ENCODE assay signal across 10 cellular contexts in genomic region chr6:143744593-143745151, GRCh38.
DNase-seq lines count a peak whose midpoint lies in the region; ATAC-seq and TF ChIP-seq lines count a peak whose summit lies in the region.
"Had no signal": no experiment of that assay in that cellular context is flagged by ENCODE, and none has a peak within 500 bp of the region (broad histone marks: within the 10 kb centered on the region; RNA-seq: fewer than 3 reads in every experiment).

No MANE protein-coding gene starts in this region.

- 81% methylated on average over 8 of the region's 8 CpGs for WGBS in HUES64
- WGBS in adrenal gland, 4 donors: 43 to 53% (median 51%) methylated on average over 8 of the region's 8 CpGs
- WGBS in stomach, 5 donors: 26 to 44% (median 32%) methylated on average over 8 of the region's 8 CpGs

- H3K4me1 ChIP-seq in HUES64 (ENCODE audit: insufficient read depth, low read length) (peaks cover 70% of the 10 kb centered on the region), adrenal gland (replicated peaks in 1 of 2) (peaks cover 54 to 62% of the 10 kb centered on the region in 2 donors), stomach (peaks cover 43 to 86% (median 63%) of the 10 kb centered on the region in 4 donors)
- H3K4me1 ChIP-seq in CD8-positive, alpha-beta memory T cell (ENCODE audit: insufficient read depth, low read length): no peaks in the 10 kb centered on the region

- H3K9ac ChIP-seq in HUES64 (ENCODE audit: low read depth, low read length): peak overlapping the region; percentile 61; the same call in 1 of the 2 replicates

- no peak for TF ChIP-seq POLR2A in adrenal gland (IDR thresholded peaks at IDR 0.05)
- no peak for TF ChIP-seq POLR2A in stomach (IDR thresholded peaks at IDR 0.05)

- no peak for DNase-seq in adrenal gland
- peak; percentile 8 for DNase-seq in kidney glomerular epithelial cell (lab: John Stamatoyannopoulos, UW)
- peak; percentile 40 for DNase-seq in stomach
- DNase-seq in stimulated activated CD4-positive, alpha-beta T cell treated with anti-CD3 and anti-CD28 coated beads, Interleukin-4, amount 100 ng/mL, for 1 hour: no peak
- no peak for DNase-seq in CD8-positive, alpha-beta memory T cell
- DNase-seq in NCI-H1436 (lab: John Stamatoyannopoulos, UW): no peak
- DNase-seq: activated naive CD4-positive, alpha-beta T cell treated with anti-CD3 and anti-CD28 coated beads, Interleukin-2, amount 50 U/mL, for 16 hours; NCI-H2081 treated with DMSO at 0.1 percent for 48 hours had no signal

- H3K9me3 Mint-ChIP-seq in CD8-positive, alpha-beta memory T cell: no peaks in the 10 kb centered on the region

- H3K36me3 Mint-ChIP-seq in CD8-positive, alpha-beta memory T cell: peaks cover 4 to 6% (median 6%) of the 10 kb centered on the region in 3 donors

- intact Hi-C loops in adrenal gland (cut with DNase I): loop anchor here in 1 of 2 donors (10.0 kb wide), 1 partner anchor 60 kb away; no protein-coding TSS in a partner anchor
- intact Hi-C loops in stomach (cut with DNase I; ENCODE audit: low total_unique reads): no loop called here

- H3K4me3 ChIP-seq in HUES64 (ENCODE audit: low read length) (no peak overlapping the region), adrenal gland (peak overlapping the region in 1 of 4 donors; percentile 18), stomach (peak overlapping the region; percentile 17 to 32 (median 25))
- no peak overlapping the region for H3K4me3 ChIP-seq in CD8-positive, alpha-beta memory T cell (ENCODE audit: low read length)

- H3K4me3 Mint-ChIP-seq in CD8-positive, alpha-beta memory T cell: no peak overlapping the region

- CTCF ChIA-PET in CD8-positive, alpha-beta memory T cell (lab: Charles Lee): no interaction called here

- TF ChIP-seq EP300 in stomach (IDR thresholded peaks at IDR 0.05): no peak

- H3K27me3 Mint-ChIP-seq in CD8-positive, alpha-beta memory T cell: peaks cover 0 to 3% of the 10 kb centered on the region in 2 donors

- H3K36me3 ChIP-seq in HUES64 (ENCODE audit: insufficient read depth, low read length): no peaks in the 10 kb centered on the region
- H3K36me3 ChIP-seq in adrenal gland (replicated peaks in 1 of 2): no peaks in the 10 kb centered on the region
- H3K36me3 ChIP-seq in stomach: no peaks in the 10 kb centered on the region
- no peaks in the 10 kb centered on the region for H3K36me3 ChIP-seq in CD8-positive, alpha-beta memory T cell (ENCODE audit: insufficient read depth, low read length)

- POLR2A ChIA-PET in CD8-positive, alpha-beta memory T cell (lab: Charles Lee): no interaction called here

- TF ChIP-seq CTCF in adrenal gland (IDR thresholded peaks at IDR 0.05): no peak
- no peak for TF ChIP-seq CTCF in stomach (IDR thresholded peaks at IDR 0.05)

- H3K9me3 ChIP-seq in HUES64 (ENCODE audit: insufficient read depth, low read depth, low read length) (no peaks in the 10 kb centered on the region), adrenal gland (replicated peaks in 1 of 3) (no peaks in the 10 kb centered on the region), stomach (no peaks in the 10 kb centered on the region)
- H3K9me3 ChIP-seq in CD8-positive, alpha-beta memory T cell (ENCODE audit: low read length): no peaks in the 10 kb centered on the region

- H3K27ac ChIP-seq in HUES64 (ENCODE audit: low read depth, low read length): peak overlapping the region; percentile 95; the same call in 1 of the 2 replicates
- peak overlapping the region; percentile 49 to 88 (median 73) for H3K27ac ChIP-seq in adrenal gland
- H3K27ac ChIP-seq in stomach: peak overlapping the region; percentile 81 to 87 (median 82)
- H3K27ac ChIP-seq in CD8-positive, alpha-beta memory T cell (ENCODE audit: low read depth, low read length): no peak overlapping the region

- peak overlapping the region in 2 of 8 donors; percentile 14 to 38 for H3K27ac Mint-ChIP-seq in CD8-positive, alpha-beta memory T cell

- peaks cover 11 to 38% (median 19%) of the 10 kb centered on the region in 3 donors for H3K4me1 Mint-ChIP-seq in CD8-positive, alpha-beta memory T cell

- no peak for ATAC-seq in GM21723 (IDR thresholded peaks at IDR 0.05; ENCODE audit: unreplicated experiment)

- no peaks in the 10 kb centered on the region for H3K27me3 ChIP-seq in HUES64 (ENCODE audit: insufficient read depth, low read length)
- no peaks in the 10 kb centered on the region for H3K27me3 ChIP-seq in adrenal gland
- H3K27me3 ChIP-seq in stomach: no peaks in the 10 kb centered on the region
- no peaks in the 10 kb centered on the region for H3K27me3 ChIP-seq in CD8-positive, alpha-beta memory T cell (ENCODE audit: insufficient read depth, low read length, poor library complexity, severe bottlenecking)

Comparison
In these comparisons a context has a peak if more than half of its experiments do, and no peak if none do; other contexts are left out.
1. H3K4me3 ChIP-seq: peak in stomach (4 of 4); none in HUES64 (single experiment) and CD8-positive, alpha-beta memory T cell (single experiment).
2. DNase-seq: peak in kidney glomerular epithelial cell (single experiment) and stomach (single experiment); none in adrenal gland (0 of 7), stimulated activated CD4-positive, alpha-beta T cell treated with anti-CD3 and anti-CD28 coated beads, Interleukin-4, amount 100 ng/mL, for 1 hour (single experiment), CD8-positive, alpha-beta memory T cell (0 of 5) and NCI-H1436 (single experiment).